In the genomic region with DNA sequence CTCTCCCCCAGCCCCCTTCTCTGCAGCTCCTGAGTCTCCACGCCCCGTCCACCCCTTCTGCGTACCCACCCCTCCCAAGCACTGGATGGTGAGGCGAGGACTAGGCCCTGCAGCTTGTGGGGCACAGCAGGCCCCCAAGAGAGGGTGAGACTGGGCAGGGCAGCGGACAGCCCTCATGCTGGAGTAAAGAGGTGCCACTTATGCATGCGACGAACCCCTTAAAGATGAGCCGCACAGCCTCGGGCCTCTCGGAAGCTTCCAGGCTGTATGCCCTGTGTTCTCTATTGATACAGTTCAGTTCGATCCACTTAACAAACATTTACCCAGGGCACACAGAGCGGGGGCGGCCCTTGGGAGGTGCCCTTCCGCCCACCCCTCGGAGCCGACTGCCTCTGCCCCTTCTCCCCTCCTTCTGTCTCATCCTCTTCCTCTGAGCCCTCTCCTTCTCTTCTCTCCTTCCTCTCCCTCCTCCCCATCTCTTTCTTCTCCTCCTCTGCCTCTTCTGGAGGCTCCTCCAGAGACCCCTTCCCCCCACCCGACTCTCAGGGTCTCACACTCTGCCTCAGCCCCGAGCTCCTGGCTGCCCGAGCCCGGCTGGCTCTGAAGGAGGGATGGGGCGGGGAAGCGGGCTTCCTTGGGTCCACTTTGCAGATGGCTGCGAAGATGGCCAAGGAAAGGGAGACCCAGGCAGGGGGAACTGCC, we compare ENCODE assay signal across 20 cellular contexts. TPM values are rescaled to one million over a fixed set of nuclear protein-coding genes. Genes with fewer than 3 reads are reported as not detected.
"Had no signal": no experiment of that assay in that cellular context is flagged by ENCODE, and none has a peak within 500 bp of the region (broad histone marks: within the 10 kb centered on the region; RNA-seq: fewer than 3 reads in every experiment).

No MANE protein-coding gene starts in this region.

- H3K27me3 ChIP-seq: right atrium auricular region had no signal

- H3K9me3 ChIP-seq: right atrium auricular region, suprapubic skin had no signal

- H3K4me1 ChIP-seq: right atrium auricular region had no signal

- H3K36me3 Mint-ChIP-seq: activated CD8-positive, alpha-beta memory T cell treated with anti-CD3 and anti-CD28 coated beads, Interleukin-2, amount 10 ng/mL, durations not matched to agents 7 days and 5 days; activated naive CD4-positive, alpha-beta T cell treated with anti-CD3 and anti-CD28 coated beads, Interleukin-2, amount 10 ng/mL, durations not matched to agents 7 days and 5 days; naive thymus-derived CD8-positive, alpha-beta T cell; type B pancreatic cell had no signal

- H3K36me3 ChIP-seq: right atrium auricular region, suprapubic skin, WERI-Rb-1 had no signal

- H3K4me3 ChIP-seq: dorsolateral prefrontal cortex, right atrium auricular region, suprapubic skin had no signal

- DNase-seq: activated CD4-positive, alpha-beta T cell treated with anti-CD3 and anti-CD28 coated beads, Interleukin-2, amount 50 U/mL, for 48 hours; activated CD8-positive, alpha-beta memory T cell treated with anti-CD3 and anti-CD28 coated beads, Interleukin-2, amount 10 ng/mL, durations not matched to agents 7 days and 5 days; activated naive CD4-positive, alpha-beta T cell treated with anti-CD3 and anti-CD28 coated beads, Interleukin-2, amount 10 ng/mL, durations not matched to agents 7 days and 5 days; activated T-cell treated with anti-CD3 and anti-CD28 coated beads, Interleukin-2, amount 50 U/mL, for 24 hours; dorsolateral prefrontal cortex; erythroblast; naive thymus-derived CD8-positive, alpha-beta T cell; nucleus accumbens; small intestine; stimulated activated CD4-positive, alpha-beta T cell treated with anti-CD3 and anti-CD28 coated beads, Interleukin-4, amount 100 ng/mL, for 4 hours; stimulated activated CD8-positive, alpha-beta memory T cell treated with anti-CD3 and anti-CD28 coated beads, Interleukin-4, amount 100 ng/mL, for 48 hours; stimulated activated naive CD8-positive, alpha-beta T cell treated with anti-CD3 and anti-CD28 coated beads, Interleukin-15, Interleukin-2, amounts not matched to agents 100 U/mL and 50 U/mL, for 24 hours; WERI-Rb-1 had no signal

- H3K9me3 Mint-ChIP-seq: activated naive CD4-positive, alpha-beta T cell treated with anti-CD3 and anti-CD28 coated beads, Interleukin-2, amount 10 ng/mL, durations not matched to agents 7 days and 5 days; activated T-cell treated with anti-CD3 and anti-CD28 coated beads, Interleukin-2, amount 50 U/mL, for 24 hours; endodermal cell; naive thymus-derived CD8-positive, alpha-beta T cell; T-helper 1 cell treated with Interleukin-12 subunit alpha and Interleukin-12 subunit beta and Interleukin-4 antibody, amounts not matched to agents 30 μg/mL and 1 μg/mL, for 36 hours; type B pancreatic cell had no signal

- H3K27ac ChIP-seq: dorsolateral prefrontal cortex, right atrium auricular region, suprapubic skin, WERI-Rb-1 had no signal

- ATAC-seq: activated CD8-positive, alpha-beta memory T cell treated with anti-CD3 and anti-CD28 coated beads, Interleukin-2, amount 10 ng/mL, durations not matched to agents 7 days and 5 days; naive thymus-derived CD8-positive, alpha-beta T cell; stimulated activated naive CD8-positive, alpha-beta T cell treated with anti-CD3 and anti-CD28 coated beads, Interleukin-15, Interleukin-2, amounts not matched to agents 100 U/mL and 50 U/mL, for 24 hours had no signal

- H3K27ac Mint-ChIP-seq: activated CD8-positive, alpha-beta memory T cell treated with anti-CD3 and anti-CD28 coated beads, Interleukin-2, amount 10 ng/mL, durations not matched to agents 7 days and 5 days; activated naive CD4-positive, alpha-beta T cell treated with anti-CD3 and anti-CD28 coated beads, Interleukin-2, amount 10 ng/mL, durations not matched to agents 7 days and 5 days; activated T-cell treated with anti-CD3 and anti-CD28 coated beads, Interleukin-2, amount 50 U/mL, for 24 hours; endodermal cell; naive thymus-derived CD8-positive, alpha-beta T cell; T-helper 1 cell treated with Interleukin-12 subunit alpha and Interleukin-12 subunit beta and Interleukin-4 antibody, amounts not matched to agents 30 μg/mL and 1 μg/mL, for 36 hours had no signal

- H3K4me3 Mint-ChIP-seq: activated CD8-positive, alpha-beta memory T cell treated with anti-CD3 and anti-CD28 coated beads, Interleukin-2, amount 10 ng/mL, durations not matched to agents 7 days and 5 days; activated naive CD4-positive, alpha-beta T cell treated with anti-CD3 and anti-CD28 coated beads, Interleukin-2, amount 10 ng/mL, durations not matched to agents 7 days and 5 days; activated T-cell treated with anti-CD3 and anti-CD28 coated beads, Interleukin-2, amount 50 U/mL, for 24 hours; endodermal cell; naive thymus-derived CD8-positive, alpha-beta T cell; T-helper 1 cell treated with Interleukin-12 subunit alpha and Interleukin-12 subunit beta and Interleukin-4 antibody, amounts not matched to agents 30 μg/mL and 1 μg/mL, for 36 hours had no signal

- H3K4me1 Mint-ChIP-seq: activated CD8-positive, alpha-beta memory T cell treated with anti-CD3 and anti-CD28 coated beads, Interleukin-2, amount 10 ng/mL, durations not matched to agents 7 days and 5 days; activated naive CD4-positive, alpha-beta T cell treated with anti-CD3 and anti-CD28 coated beads, Interleukin-2, amount 10 ng/mL, durations not matched to agents 7 days and 5 days; naive thymus-derived CD8-positive, alpha-beta T cell had no signal

RNA-seq across cellular contexts. Expression of a gene that starts 32.7 kb away (rescaled TPM):
- total RNA-seq: activated CD8-positive, alpha-beta memory T cell treated with anti-CD3 and anti-CD28 coated beads, Interleukin-2, amount 10 ng/mL, durations not matched to agents 7 days and 5 days; lung microvascular endothelial cell; naive thymus-derived CD8-positive, alpha-beta T cell; posterior vena cava; right atrium auricular region; suprapubic skin had no signal
- polyA plus RNA-seq: naive thymus-derived CD8-positive, alpha-beta T cell had no signal
